ENCODE assay signal across 19 cellular contexts in genomic region chr6:118656822-118657451, GRCh38. TPM values are rescaled to one million over a fixed set of nuclear protein-coding genes. Genes with fewer than 3 reads are reported as not detected.
DNase-seq lines count a peak whose midpoint lies in the region; ATAC-seq and TF ChIP-seq lines count a peak whose summit lies in the region.
"Had no signal": no experiment of that assay in that cellular context is flagged by ENCODE, and none has a peak within 500 bp of the region (broad histone marks: within the 10 kb centered on the region; RNA-seq: fewer than 3 reads in every experiment).

No MANE protein-coding gene starts in this region.

- peak; percentile 6 for DNase-seq in NCI-H510A treated with DMSO at 0.1 percent for 48 hours (lab: John Stamatoyannopoulos, UW)
- DNase-seq in NCI-H510A (lab: John Stamatoyannopoulos, UW): no peak
- no peak for DNase-seq in psoas muscle
- no peak for DNase-seq in NCI-H146 treated with DMSO at 0.1 percent for 48 hours (lab: John Stamatoyannopoulos, UW; ENCODE audit: unreplicated experiment)
- DNase-seq in lower lobe of right lung: no peak
- DNase-seq: 8988T, brain microvascular endothelial cell, COR-L47, left ventricle myocardium superior, NCI-H1105, NCI-H345, nephron progenitor cell, retina, SK-N-SH, uterus had no signal

- peaks cover 44% of the 10 kb centered on the region for H3K4me1 Mint-ChIP-seq in activated T-helper 17 cell treated with anti-CD3 and anti-CD28 coated beads, Interleukin-2, amount 50 U/mL, for 72 hours

- no peaks in the 10 kb centered on the region for H3K27me3 Mint-ChIP-seq in activated T-helper 17 cell treated with anti-CD3 and anti-CD28 coated beads, Interleukin-2, amount 50 U/mL, for 72 hours

- peak overlapping the region; percentile 48 for H3K27ac Mint-ChIP-seq in activated T-helper 17 cell treated with anti-CD3 and anti-CD28 coated beads, Interleukin-2, amount 50 U/mL, for 72 hours
- H3K27ac Mint-ChIP-seq: nephron progenitor cell, WTC11 had no signal

- H3K4me1 ChIP-seq in psoas muscle: peaks cover 28% of the 10 kb centered on the region
- H3K4me1 ChIP-seq in lower lobe of right lung: peaks cover 4% of the 10 kb centered on the region
- H3K4me1 ChIP-seq: uterus had no signal

- intact Hi-C loops in psoas muscle (cut with DNase I): loop anchor here in 1 of 2 donors (10.0 kb wide), 1 partner anchor 118 kb away; no protein-coding TSS in a partner anchor
- intact Hi-C loops in lower lobe of right lung (cut with DNase I): no loop called here

- WGBS in psoas muscle, 3 donors: 92 to 95% (median 93%) methylated on average over 4 of the region's 4 CpGs

- TF ChIP-seq CTCF in psoas muscle (IDR thresholded peaks at IDR 0.05) (no peak), lower lobe of right lung (IDR thresholded peaks at IDR 0.05) (no peak)

- H3K4me3 ChIP-seq in psoas muscle (no peak overlapping the region), lower lobe of right lung (no peak overlapping the region)
- H3K4me3 ChIP-seq: uterus had no signal

- no peaks in the 10 kb centered on the region for H3K9me3 Mint-ChIP-seq in activated T-helper 17 cell treated with anti-CD3 and anti-CD28 coated beads, Interleukin-2, amount 50 U/mL, for 72 hours
- H3K9me3 Mint-ChIP-seq: nephron progenitor cell, WTC11 had no signal

- peak; percentile 61 for ATAC-seq in HG02610 (IDR thresholded peaks at IDR 0.05; ENCODE audit: unreplicated experiment)
- ATAC-seq in activated T-helper 17 cell treated with anti-CD3 and anti-CD28 coated beads, Interleukin-2, amount 50 U/mL, for 72 hours (replicated peaks): peak; percentile 66
- ATAC-seq in psoas muscle: no peak
- no peak for ATAC-seq in lower lobe of right lung
- no peak for ATAC-seq in HG03095 (IDR thresholded peaks at IDR 0.05; ENCODE audit: unreplicated experiment)
- ATAC-seq: left ventricle myocardium superior, WTC11 had no signal

- peak overlapping the region; percentile 78 for H3K4me3 Mint-ChIP-seq in activated T-helper 17 cell treated with anti-CD3 and anti-CD28 coated beads, Interleukin-2, amount 50 U/mL, for 72 hours
- H3K4me3 Mint-ChIP-seq: nephron progenitor cell, WTC11 had no signal

- H3K36me3 ChIP-seq in psoas muscle (ENCODE audit: insufficient read depth in 1 of 2, low read depth in 1 of 2) (no peaks in the 10 kb centered on the region), lower lobe of right lung (no peaks in the 10 kb centered on the region)
- H3K36me3 ChIP-seq: brain microvascular endothelial cell, uterus had no signal

- H3K27me3 ChIP-seq in psoas muscle (ENCODE audit: insufficient read depth in 3 of 3, low read length in 2 of 3): no peaks in the 10 kb centered on the region
- H3K27me3 ChIP-seq in lower lobe of right lung (ENCODE audit: low read depth): no peaks in the 10 kb centered on the region
- H3K27me3 ChIP-seq: brain microvascular endothelial cell, uterus had no signal

- H3K9me3 ChIP-seq in psoas muscle: no peaks in the 10 kb centered on the region
- H3K9me3 ChIP-seq in lower lobe of right lung: no peaks in the 10 kb centered on the region
- H3K9me3 ChIP-seq: SK-N-SH, uterus had no signal

- H3K36me3 Mint-ChIP-seq in activated T-helper 17 cell treated with anti-CD3 and anti-CD28 coated beads, Interleukin-2, amount 50 U/mL, for 72 hours (ENCODE audit: low read depth): peaks cover 21% of the 10 kb centered on the region
- H3K36me3 Mint-ChIP-seq: WTC11 had no signal

- peak overlapping the region; percentile 59 for H3K27ac ChIP-seq in psoas muscle
- H3K27ac ChIP-seq in lower lobe of right lung: no peak overlapping the region
- H3K27ac ChIP-seq: brain microvascular endothelial cell, uterus had no signal

RNA-seq across cellular contexts. Expression of gene CEP85L, which starts 5.5 kb away (rescaled TPM):
- 10 to 100 TPM; 32.3 to 46.2 TPM for total RNA-seq in activated T-helper 17 cell treated with anti-CD3 and anti-CD28 coated beads, Interleukin-2, amount 50 U/mL, for 72 hours
- total RNA-seq in psoas muscle (10 to 100 TPM; 18.9 to 25.1 (median 21.9) TPM), lower lobe of right lung (11.0 TPM)
- polyA plus RNA-seq in psoas muscle: 1 to 10 TPM; 2.3 to 6.9 (median 5.0) TPM

Comparison
In these comparisons a context has a peak if more than half of its experiments do, and no peak if none do; other contexts are left out.
1. ATAC-seq: peak in HG02610 (single experiment) and activated T-helper 17 cell treated with anti-CD3 and anti-CD28 coated beads, Interleukin-2, amount 50 U/mL, for 72 hours (single experiment); none in psoas muscle (0 of 4), lower lobe of right lung (0 of 2) and HG03095 (single experiment).